In the genomic region with DNA sequence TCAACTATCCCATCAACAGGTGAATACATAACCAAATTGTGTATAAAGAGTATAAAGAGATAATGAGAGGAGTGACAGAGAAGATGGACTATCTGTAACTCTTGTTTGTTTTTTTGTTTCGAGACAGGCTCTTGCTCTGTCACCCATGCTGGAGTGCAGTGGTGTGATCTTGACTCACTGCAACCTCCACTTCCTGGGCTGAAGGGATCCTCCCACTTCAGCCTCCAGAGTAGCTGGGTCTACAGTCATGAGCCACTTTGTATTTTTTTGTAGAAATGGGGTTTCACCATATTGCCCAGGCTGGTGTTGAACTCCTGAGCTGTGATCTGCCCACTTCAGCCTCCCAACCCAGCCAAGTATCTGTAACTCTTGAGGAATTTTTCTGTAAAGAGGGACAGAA, we compare ENCODE assay signal across 17 cellular contexts. TPM values are rescaled to one million over a fixed set of nuclear protein-coding genes. Genes with fewer than 3 reads are reported as not detected.
DNase-seq lines count a peak whose midpoint lies in the region; ATAC-seq lines count a peak whose summit lies in the region.
"Had no signal": no experiment of that assay in that cellular context is flagged by ENCODE, and none has a peak within 500 bp of the region (broad histone marks: within the 10 kb centered on the region; RNA-seq: fewer than 3 reads in every experiment).

No MANE protein-coding gene starts in this region.

- H4K91ac ChIP-seq in trophoblast cell (ENCODE audit: low read depth, low read length), result peak overlapping the region; percentile 42

- H4K12ac ChIP-seq in trophoblast cell (ENCODE audit: low read depth, low read length), result no peak overlapping the region

- no peak overlapping the region for H2AFZ ChIP-seq in trophoblast cell (ENCODE audit: insufficient read depth, low read length, poor library complexity)

- intact Hi-C loops in activated CD4-positive, alpha-beta T cell treated with anti-CD3 and anti-CD28 coated beads for 36 hours (cut with DNase I, micrococcal nuclease), result no loop called here

- H3K4me3 Mint-ChIP-seq in activated CD4-positive, alpha-beta T cell treated with anti-CD3 and anti-CD28 coated beads for 36 hours, result no peak overlapping the region
- H3K4me3 Mint-ChIP-seq: CD14-positive monocyte; CD8-positive, alpha-beta T cell; H9 had no signal

- H2BK5ac ChIP-seq in trophoblast cell (ENCODE audit: low read depth, low read length, poor library complexity), result no peak overlapping the region

- no peaks in the 10 kb centered on the region for H3K27me3 ChIP-seq in trophoblast cell (ENCODE audit: insufficient read depth, low read length)

- H2BK12ac ChIP-seq in trophoblast cell (ENCODE audit: low read length), result peak overlapping the region; percentile 17

- H3K9me3 ChIP-seq in trophoblast cell (ENCODE audit: insufficient read depth, low read depth, low read length), result no peaks in the 10 kb centered on the region

- peaks cover 5 to 6% of the 10 kb centered on the region in 2 experiments for H3K4me1 ChIP-seq in trophoblast cell (ENCODE audit: control insufficient read depth in 1 of 2, insufficient read depth in 2 of 2, low read length in 2 of 2)

- no peak overlapping the region for H3K27ac Mint-ChIP-seq in activated CD4-positive, alpha-beta T cell treated with anti-CD3 and anti-CD28 coated beads for 36 hours
- no peak overlapping the region for H3K27ac Mint-ChIP-seq in activated naive CD4-positive, alpha-beta T cell treated with anti-CD3 and anti-CD28 coated beads, Interleukin-2, amount 50 U/mL, for 72 hours
- H3K27ac Mint-ChIP-seq: CD14-positive monocyte; CD8-positive, alpha-beta T cell; H9 had no signal

- H3K4me3 ChIP-seq in trophoblast cell (ENCODE audit: low read depth, low read length), result no peak overlapping the region

- no peak overlapping the region for H3K9ac ChIP-seq in trophoblast cell (ENCODE audit: low read length)

- no peaks in the 10 kb centered on the region for H3K36me3 Mint-ChIP-seq in activated CD4-positive, alpha-beta T cell treated with anti-CD3 and anti-CD28 coated beads for 36 hours (ENCODE audit: low read depth)
- H3K36me3 Mint-ChIP-seq in activated naive CD4-positive, alpha-beta T cell treated with anti-CD3 and anti-CD28 coated beads, Interleukin-2, amount 50 U/mL, for 72 hours, result peaks cover 0 to 6% of the 10 kb centered on the region in 2 donors
- H3K36me3 Mint-ChIP-seq: CD14-positive monocyte; CD8-positive, alpha-beta T cell had no signal

- H3K79me2 ChIP-seq in trophoblast cell (ENCODE audit: control insufficient read depth, insufficient read depth, low read length, poor library complexity), result no peaks in the 10 kb centered on the region

- no peak overlapping the region for H3K23ac ChIP-seq in trophoblast cell (ENCODE audit: low read length)

- H3K79me1 ChIP-seq in trophoblast cell (ENCODE audit: low read length), result peaks cover 13% of the 10 kb centered on the region

- H3K14ac ChIP-seq in trophoblast cell (ENCODE audit: low read length), result no peak overlapping the region

- no peaks in the 10 kb centered on the region for H3K36me3 ChIP-seq in trophoblast cell (ENCODE audit: control insufficient read depth in 1 of 2, insufficient read depth in 2 of 2, low read length in 2 of 2)

- ATAC-seq in activated CD4-positive, alpha-beta T cell treated with anti-CD3 and anti-CD28 coated beads for 36 hours, result peak; percentile 66
- ATAC-seq in activated naive CD4-positive, alpha-beta T cell treated with anti-CD3 and anti-CD28 coated beads, Interleukin-2, amount 50 U/mL, for 72 hours, result peak; percentile 34 to 74
- no peak for ATAC-seq in GM21717 (IDR thresholded peaks at IDR 0.05; ENCODE audit: unreplicated experiment)
- ATAC-seq: CD8-positive, alpha-beta T cell had no signal

- POLR2A ChIA-PET in activated CD4-positive, alpha-beta T cell treated with anti-CD3 and anti-CD28 coated beads for 36 hours (lab: Charles Lee), result no interaction called here

- CTCF ChIA-PET in activated CD4-positive, alpha-beta T cell treated with anti-CD3 and anti-CD28 coated beads for 36 hours (lab: Charles Lee), result interaction anchor here (0.7 to 1.3 kb wide), 2 partner anchors 9 to 181 kb away, joined by 3 read pairs; no protein-coding TSS in a partner anchor

- H3K4me1 Mint-ChIP-seq in activated CD4-positive, alpha-beta T cell treated with anti-CD3 and anti-CD28 coated beads for 36 hours, result peaks cover 5% of the 10 kb centered on the region

- no peaks in the 10 kb centered on the region for H3K9me3 Mint-ChIP-seq in activated CD4-positive, alpha-beta T cell treated with anti-CD3 and anti-CD28 coated beads for 36 hours (ENCODE audit: low read depth)
- H3K9me3 Mint-ChIP-seq in activated naive CD4-positive, alpha-beta T cell treated with anti-CD3 and anti-CD28 coated beads, Interleukin-2, amount 50 U/mL, for 72 hours, result peaks cover 0 to 8% of the 10 kb centered on the region in 2 donors
- H3K9me3 Mint-ChIP-seq: CD8-positive, alpha-beta T cell had no signal

- H3K4ac ChIP-seq in trophoblast cell (ENCODE audit: low read depth, low read length), result peak overlapping the region; percentile 71

- H3K4me2 ChIP-seq in trophoblast cell (ENCODE audit: low read length), result no peak overlapping the region

- H3K27ac ChIP-seq in trophoblast cell (ENCODE audit: low read depth, low read length), result no peak overlapping the region
- H3K27ac ChIP-seq: 22Rv1, HL-60 had no signal

- peaks cover 2% of the 10 kb centered on the region for H3K27me3 Mint-ChIP-seq in activated CD4-positive, alpha-beta T cell treated with anti-CD3 and anti-CD28 coated beads for 36 hours

- no peak overlapping the region for H2AK5ac ChIP-seq in trophoblast cell (ENCODE audit: low read length)

- DNase-seq in activated CD4-positive, alpha-beta T cell treated with anti-CD3 and anti-CD28 coated beads for 36 hours, result peak; percentile 39
- no peak for DNase-seq in activated CD4-positive, alpha-beta T cell treated with anti-CD3 and anti-CD28 coated beads for 4 hours
- DNase-seq in activated naive CD4-positive, alpha-beta T cell treated with anti-CD3 and anti-CD28 coated beads, Interleukin-2, amount 50 U/mL, for 72 hours (ENCODE audit: low spot score in 2 of 2), result no peak
- no peak for DNase-seq in activated naive CD4-positive, alpha-beta T cell (lab: John Stamatoyannopoulos, UW)
- DNase-seq in trophoblast cell, result peak in 1 of 2 donors; percentile 45
- DNase-seq in HCEC 1CT, result no peak
- DNase-seq: CD8-positive, alpha-beta T cell; COR-L47; DMS153; DMS79 treated with DMSO at 0.1 percent for 48 hours; EL; GOT3; H9 had no signal

- WGBS in trophoblast cell (ENCODE audit: extremely low coverage, insufficient coverage, insufficient read length), result no CpG with 5 or more reads among the region's 1 CpG

- H2BK120ac ChIP-seq in trophoblast cell (ENCODE audit: insufficient read depth, low read length, poor library complexity), result peak overlapping the region; percentile 48

- no peak overlapping the region for H3K18ac ChIP-seq in trophoblast cell (ENCODE audit: low read length)

- no peak overlapping the region for H4K8ac ChIP-seq in trophoblast cell (ENCODE audit: low read depth, low read length)

RNA-seq across cellular contexts. Expression of a gene that starts 48.5 kb away (rescaled TPM):
- 10 to 100 TPM in 1 of 2 experiments, 1 to 10 TPM in 1; 8.2 to 13.1 TPM for total RNA-seq in activated CD4-positive, alpha-beta T cell treated with anti-CD3 and anti-CD28 coated beads for 36 hours
- total RNA-seq in activated naive CD4-positive, alpha-beta T cell treated with anti-CD3 and anti-CD28 coated beads, Interleukin-2, amount 50 U/mL, for 72 hours, result 10 to 100 TPM; 13.0 to 15.2 TPM
- polyA plus RNA-seq in trophoblast cell (2013), result 56.2 and 62.4 TPM in 2 replicates
